8 cellular contexts compared by ENCODE assay signal in the genomic region with DNA sequence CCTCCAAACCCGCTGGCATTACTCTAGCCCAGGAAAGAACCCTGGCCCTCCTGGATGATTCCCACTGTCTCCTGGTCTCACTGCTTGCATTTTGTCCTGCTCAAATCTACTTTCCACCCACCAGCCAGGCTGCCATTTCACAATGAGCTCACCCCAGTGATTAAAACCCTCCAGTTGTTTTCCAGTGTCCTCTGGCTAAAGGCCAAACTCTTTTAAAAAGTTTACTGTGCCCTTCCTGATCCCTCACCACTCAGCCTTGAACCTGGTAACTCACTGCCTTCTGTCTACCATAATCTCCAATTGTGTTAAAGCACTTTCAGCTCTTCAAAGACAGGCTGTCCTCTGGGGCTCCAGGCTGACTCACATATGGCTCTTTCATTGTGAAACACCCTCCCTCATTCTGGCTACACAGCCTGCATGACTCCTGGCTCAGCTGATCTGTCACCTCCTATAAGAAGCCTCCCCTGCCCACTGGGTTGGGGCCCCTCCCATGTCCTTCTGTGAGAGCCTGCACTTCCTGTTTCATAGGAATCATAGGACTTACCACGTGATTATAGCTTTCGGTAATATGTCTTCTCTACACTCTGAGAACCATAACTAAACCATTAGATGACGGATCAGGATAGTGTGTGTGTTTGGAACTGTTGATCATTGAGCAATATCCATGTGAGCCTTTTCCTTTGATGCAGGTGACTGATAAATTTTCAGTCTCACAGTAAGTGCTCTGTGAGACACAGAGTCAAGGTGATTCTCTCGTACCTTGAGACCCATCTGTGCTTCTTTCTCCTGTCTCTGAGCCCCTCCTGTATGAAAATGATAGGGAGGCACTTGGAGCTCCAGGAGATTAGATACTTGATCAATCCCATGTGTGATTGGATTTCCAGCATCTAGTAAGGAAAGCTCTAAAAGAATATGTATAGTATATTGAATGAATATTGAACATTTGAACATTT.
A peak's percentile ranks its signal among the peaks of the same experiment; 100 is the strongest.
DNase-seq lines count a peak whose midpoint lies in the region; ATAC-seq lines count a peak whose summit lies in the region.

No MANE protein-coding gene starts in this region.

- H3K27ac ChIP-seq in CD4-positive, CD25-positive, alpha-beta regulatory T cell (ENCODE audit: insufficient read depth, low read length, poor library complexity, severe bottlenecking) = no peak overlapping the region

- H3K4me3 Mint-ChIP-seq in CD4-positive, CD25-positive, alpha-beta regulatory T cell = no peak overlapping the region

- H3K27ac Mint-ChIP-seq in CD4-positive, CD25-positive, alpha-beta regulatory T cell = no peak overlapping the region
- no peak overlapping the region for H3K27ac Mint-ChIP-seq in activated naive CD4-positive, alpha-beta T cell treated with anti-CD3 and anti-CD28 coated beads, Interleukin-2, amount 50 U/mL, for 72 hours

- H3K36me3 Mint-ChIP-seq in CD4-positive, CD25-positive, alpha-beta regulatory T cell = no peaks in the 10 kb centered on the region
- no peaks in the 10 kb centered on the region for H3K36me3 Mint-ChIP-seq in activated naive CD4-positive, alpha-beta T cell treated with anti-CD3 and anti-CD28 coated beads, Interleukin-2, amount 50 U/mL, for 72 hours

- no peaks in the 10 kb centered on the region for H3K9me3 ChIP-seq in CD4-positive, CD25-positive, alpha-beta regulatory T cell (ENCODE audit: control insufficient read depth in 2 of 2, low read length in 2 of 2)

- no peaks in the 10 kb centered on the region for H3K4me1 ChIP-seq in CD4-positive, CD25-positive, alpha-beta regulatory T cell (ENCODE audit: control insufficient read depth, insufficient read depth, low read length, poor library complexity, severe bottlenecking)

- peaks cover 0 to 2% (median 0%) of the 10 kb centered on the region in 7 donors for H3K9me3 Mint-ChIP-seq in CD4-positive, CD25-positive, alpha-beta regulatory T cell
- peaks cover 0 to under 1% of the 10 kb centered on the region in 2 donors for H3K9me3 Mint-ChIP-seq in activated naive CD4-positive, alpha-beta T cell treated with anti-CD3 and anti-CD28 coated beads, Interleukin-2, amount 50 U/mL, for 72 hours

- no peak overlapping the region for H3K4me3 ChIP-seq in CD4-positive, CD25-positive, alpha-beta regulatory T cell (ENCODE audit: low read depth, low read length)

- no peaks in the 10 kb centered on the region for H3K27me3 ChIP-seq in CD4-positive, CD25-positive, alpha-beta regulatory T cell (ENCODE audit: control insufficient read depth, insufficient read depth, low read length)

- ATAC-seq in CD4-positive, CD25-positive, alpha-beta regulatory T cell (ENCODE audit: low read depth in 2 of 2) = peak; percentile 47 to 48
- ATAC-seq in GM21723 (IDR thresholded peaks at IDR 0.05; ENCODE audit: unreplicated experiment) = peak; percentile 70
- peak; percentile 100 for ATAC-seq in activated naive CD4-positive, alpha-beta T cell treated with anti-CD3 and anti-CD28 coated beads, Interleukin-2, amount 50 U/mL, for 72 hours
- peak; percentile 99 for ATAC-seq in stimulated activated naive CD8-positive, alpha-beta T cell treated with anti-CD3 and anti-CD28 coated beads, Interleukin-15, Interleukin-2, amounts not matched to agents 100 U/mL and 50 U/mL, for 24 hours

- DNase-seq in CD4-positive, CD25-positive, alpha-beta regulatory T cell = peak in 1 of 3 donors; percentile 16
- peak; percentile 83 to 93 for DNase-seq in NCI-H524 (lab: John Stamatoyannopoulos, UW)
- peak; percentile 58 to 68 for DNase-seq in activated naive CD4-positive, alpha-beta T cell treated with anti-CD3 and anti-CD28 coated beads, Interleukin-2, amount 50 U/mL, for 72 hours (ENCODE audit: low spot score in 2 of 2)
- peak; percentile 82 for DNase-seq in iris pigment epithelial cell (ENCODE audit: low read depth)
- DNase-seq in stimulated activated naive CD8-positive, alpha-beta T cell treated with anti-CD3 and anti-CD28 coated beads, Interleukin-15, Interleukin-2, amounts not matched to agents 100 U/mL and 50 U/mL, for 24 hours = peak; percentile 66
- DNase-seq in ecto neural progenitor cell (ENCODE audit: low spot score) = no peak
- DNase-seq in occipital lobe (lab: John Stamatoyannopoulos, UW) = no peak

- H3K4me1 Mint-ChIP-seq in CD4-positive, CD25-positive, alpha-beta regulatory T cell = no peaks in the 10 kb centered on the region

- H3K36me3 ChIP-seq in CD4-positive, CD25-positive, alpha-beta regulatory T cell (ENCODE audit: control insufficient read depth, insufficient read depth, low read length) = no peaks in the 10 kb centered on the region

- peaks cover 11% of the 10 kb centered on the region for H3K27me3 Mint-ChIP-seq in CD4-positive, CD25-positive, alpha-beta regulatory T cell

Comparison
In these comparisons a context has a peak if more than half of its experiments do, and no peak if none do; other contexts are left out.
1. ATAC-seq: peak in every context shown above with its lines; median percentile 100 in activated naive CD4-positive, alpha-beta T cell treated with anti-CD3 and anti-CD28 coated beads, Interleukin-2, amount 50 U/mL, for 72 hours; 99 in stimulated activated naive CD8-positive, alpha-beta T cell treated with anti-CD3 and anti-CD28 coated beads, Interleukin-15, Interleukin-2, amounts not matched to agents 100 U/mL and 50 U/mL, for 24 hours; 70 in GM21723; 48 in CD4-positive, CD25-positive, alpha-beta regulatory T cell.
2. DNase-seq: peak in NCI-H524 (2 of 2), activated naive CD4-positive, alpha-beta T cell treated with anti-CD3 and anti-CD28 coated beads, Interleukin-2, amount 50 U/mL, for 72 hours (2 of 2), iris pigment epithelial cell (single experiment) and stimulated activated naive CD8-positive, alpha-beta T cell treated with anti-CD3 and anti-CD28 coated beads, Interleukin-15, Interleukin-2, amounts not matched to agents 100 U/mL and 50 U/mL, for 24 hours (single experiment); none in ecto neural progenitor cell (single experiment) and occipital lobe (single experiment).